8 cellular contexts compared by ENCODE assay signal in the genomic region with DNA sequence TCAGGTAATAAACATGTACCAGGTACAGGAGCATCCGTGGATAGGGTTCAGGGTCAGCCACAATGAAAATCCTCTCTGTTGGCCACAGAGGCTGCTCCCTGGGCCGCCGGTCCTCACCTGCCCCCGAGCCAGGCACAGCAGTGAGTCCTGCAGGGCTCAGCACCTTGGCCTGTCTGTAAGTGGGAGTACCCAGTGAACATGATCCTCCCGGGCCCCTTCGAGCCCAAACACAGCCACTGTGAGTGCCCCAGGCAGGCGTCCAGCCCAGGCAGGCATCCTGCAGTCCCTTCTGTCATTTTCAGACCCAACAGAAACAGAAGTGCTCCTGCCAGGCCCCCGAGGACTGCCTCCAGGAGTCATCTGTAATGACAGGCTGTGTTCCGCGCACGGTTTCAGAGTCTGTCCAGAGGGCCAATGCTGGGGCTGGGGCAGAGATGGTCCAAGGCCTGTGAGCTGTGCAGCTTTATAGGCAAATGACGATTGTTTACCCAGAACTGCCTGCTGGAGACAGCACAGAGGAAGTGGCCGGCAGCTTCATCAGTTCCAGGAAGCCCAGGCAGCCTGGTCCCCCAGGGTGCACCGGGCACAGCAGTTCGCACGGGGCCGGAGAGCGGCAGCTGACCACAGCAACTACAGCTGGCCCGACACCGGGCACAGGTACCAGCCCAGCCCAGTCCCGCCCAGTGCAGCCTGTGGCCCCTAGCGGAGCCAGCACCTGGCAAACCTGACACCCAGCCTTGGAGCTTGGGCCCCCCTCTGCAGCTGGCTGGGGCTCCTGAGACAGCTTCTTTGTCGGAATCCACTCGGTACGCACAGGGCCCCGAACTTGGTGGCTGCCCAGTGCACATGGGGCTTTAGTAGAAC. TPM values are rescaled to one million over a fixed set of nuclear protein-coding genes. Genes with fewer than 3 reads are reported as not detected.
DNase-seq lines count a peak whose midpoint lies in the region; ATAC-seq and TF ChIP-seq lines count a peak whose summit lies in the region.

No MANE protein-coding gene starts in this region.

- peak overlapping the region; percentile 69 for H3K27ac ChIP-seq in Panc1 (ENCODE audit: low read length)

- ATAC-seq in Panc1 (peak; percentile 34), HG02642 (IDR thresholded peaks at IDR 0.05; ENCODE audit: poor library complexity, unreplicated experiment) (no peak)

- intact Hi-C loops in Panc1 (cut with micrococcal nuclease; ENCODE audit: unreplicated experiment): no loop called here

- H3K27me3 ChIP-seq in Panc1 (ENCODE audit: control insufficient read depth, insufficient read depth, low read length): no peaks in the 10 kb centered on the region

- DNase-seq in EL (peak; percentile 68), Panc1 (ENCODE audit: low read depth, low spot score) (no peak), choroid plexus epithelial cell (ENCODE audit: low read depth) (peak; percentile 82), mucosa of gallbladder (ENCODE audit: low spot score) (peak; percentile 66), NCI-H2029 treated with DMSO at 0.1 percent for 48 hours (lab: John Stamatoyannopoulos, UW) (no peak), putamen (ENCODE audit: low spot score) (no peak)
- no peak for DNase-seq in stimulated activated CD4-positive, alpha-beta T cell treated with anti-CD3 and anti-CD28 coated beads, Interleukin-4, amount 100 ng/mL, for 1 hour

- H3K4me3 ChIP-seq in Panc1 (ENCODE audit: low read depth in 2 of 2, low read length in 2 of 2): peak overlapping the region in 1 of 2 experiments; percentile 37; a peak in 2 of 4 replicates
- no peak overlapping the region for H3K4me3 ChIP-seq in choroid plexus epithelial cell (ENCODE audit: low read depth, low read length)

- POLR2A ChIA-PET in Panc1 (lab: Charles Lee): interaction anchor here (0.6 kb wide), 1 partner anchor 383 kb away, joined by 5 read pairs; no protein-coding TSS in a partner anchor

- H3K9me3 ChIP-seq in Panc1 (ENCODE audit: control insufficient read depth, insufficient read depth, low read depth, low read length): no peaks in the 10 kb centered on the region

- TF ChIP-seq CTCF in Panc1 (IDR thresholded peaks at IDR 0.05): no peak
- TF ChIP-seq CTCF in choroid plexus epithelial cell (conservative IDR thresholded peaks at IDR 0.05; ENCODE audit: low read depth, low read length): no peak

- peaks cover 1% of the 10 kb centered on the region for H3K36me3 ChIP-seq in Panc1 (ENCODE audit: control insufficient read depth, insufficient read depth, low read length)

- peaks cover 63% of the 10 kb centered on the region for H3K4me1 ChIP-seq in Panc1 (ENCODE audit: control insufficient read depth, insufficient read depth, low read length)

- no TSS peak for BruUV-seq in Panc1 (replicated peaks; lab: Mats Ljungman, UMichigan)

- CTCF ChIA-PET in Panc1 (lab: Charles Lee): no interaction called here

- in situ Hi-C loops in Panc1 (cut with HindIII; ENCODE audit: low pct_unique_long_range_greater_than_20kb, low sequenced_read_pairs): no loop called here

RNA-seq across cellular contexts. Expression of a gene that starts 13.2 kb away (rescaled TPM):
- total RNA-seq in Panc1 (2021; ENCODE audit: unreplicated experiment) (231 TPM), mucosa of gallbladder (9.4 TPM)
- 265 TPM for polyA plus RNA-seq in Panc1 (2012; ENCODE audit: insufficient read length)

Comparison
In these comparisons a context has a peak if more than half of its experiments do, and no peak if none do; other contexts are left out.
1. DNase-seq: peak in EL (single experiment), choroid plexus epithelial cell (single experiment) and mucosa of gallbladder (single experiment); none in Panc1 (single experiment), stimulated activated CD4-positive, alpha-beta T cell treated with anti-CD3 and anti-CD28 coated beads, Interleukin-4, amount 100 ng/mL, for 1 hour (single experiment), NCI-H2029 treated with DMSO at 0.1 percent for 48 hours (single experiment) and putamen (single experiment).
2. RNA of a gene that starts 13.2 kb away (total RNA-seq): 231 TPM in Panc1 (single experiment); 9.4 TPM in mucosa of gallbladder (single experiment); every median in the first group is over 10 times any median in the second.